In the genomic region with DNA sequence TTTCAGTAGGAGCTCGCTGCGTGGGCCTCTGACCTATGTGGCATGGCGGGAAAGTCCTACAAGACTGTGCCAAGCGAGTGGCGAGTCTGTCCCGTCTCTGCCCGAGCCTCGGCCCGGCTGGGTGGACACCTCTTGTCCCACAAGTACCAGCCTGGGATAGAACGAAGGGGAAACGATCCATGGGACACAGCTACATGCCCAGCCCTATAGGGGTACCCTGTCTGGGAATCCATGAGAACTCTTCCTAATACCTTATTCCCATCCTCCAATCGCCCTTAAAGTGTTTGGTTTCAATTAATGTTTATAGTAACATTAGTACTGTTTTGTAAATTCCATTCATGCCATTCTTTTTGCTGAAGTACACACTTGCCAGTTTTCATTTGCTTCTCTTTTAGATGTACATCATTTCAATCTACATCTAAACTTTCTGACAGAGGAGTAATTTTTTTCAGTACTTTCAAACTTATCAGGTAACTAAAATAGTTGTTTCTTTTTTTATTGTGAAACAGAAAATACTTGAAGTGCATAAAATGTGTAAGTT, we compare ENCODE assay signal across 7 cellular contexts. TPM values are rescaled to one million over a fixed set of nuclear protein-coding genes. Genes with fewer than 3 reads are reported as not detected.
DNase-seq lines count a peak whose midpoint lies in the region; ATAC-seq and TF ChIP-seq lines count a peak whose summit lies in the region.

No MANE protein-coding gene starts in this region.

- no peaks in the 10 kb centered on the region for H3K27me3 ChIP-seq in H9 (ENCODE audit: insufficient read depth, low read length)
- no peaks in the 10 kb centered on the region for H3K27me3 ChIP-seq in iPS-15b (ENCODE audit: control insufficient read depth, insufficient read depth, low read length)
- H3K27me3 ChIP-seq in subcutaneous abdominal adipose tissue (ENCODE audit: control insufficient read depth in 5 of 5, insufficient read depth in 4 of 5, low read length in 5 of 5), result no peaks in the 10 kb centered on the region

- no peaks in the 10 kb centered on the region; the same call in 1 of the 2 replicates for H3K27me3 Mint-ChIP-seq in H9 (ENCODE audit: low read depth)

- H3K79me1 ChIP-seq in H9 (ENCODE audit: insufficient read depth, low read depth, low read length, poor library complexity, severe bottlenecking), result peaks cover 3% of the 10 kb centered on the region

- ATAC-seq in HG02852 (IDR thresholded peaks at IDR 0.05; ENCODE audit: unreplicated experiment), result no peak

- H4K5ac ChIP-seq in H9 (ENCODE audit: insufficient read length, low read depth, low read length), result no peak overlapping the region

- H3K23ac ChIP-seq in H9 (ENCODE audit: insufficient read length, low read depth, low read length), result no peak overlapping the region

- no peaks in the 10 kb centered on the region for H3K9me3 ChIP-seq in H9 (ENCODE audit: control insufficient read depth, low read depth, low read length)
- H3K9me3 ChIP-seq in iPS-15b (ENCODE audit: control insufficient read depth, insufficient read depth, low read length), result no peaks in the 10 kb centered on the region
- peaks cover 5 to 26% (median 21%) of the 10 kb centered on the region in 5 donors for H3K9me3 ChIP-seq in subcutaneous abdominal adipose tissue (ENCODE audit: control insufficient read depth in 5 of 5, low read length in 5 of 5)

- no peak overlapping the region for H3K27ac ChIP-seq in H9 (ENCODE audit: insufficient read length, low read depth, low read length)
- H3K27ac ChIP-seq in VCaP, result peak overlapping the region; percentile 92
- H3K27ac ChIP-seq in subcutaneous abdominal adipose tissue (ENCODE audit: low read depth, low read length), result peak overlapping the region; percentile 89

- H3K4ac ChIP-seq in H9 (ENCODE audit: low read depth, low read length), result no peak overlapping the region

- H4K8ac ChIP-seq in H9 (replicated peaks; ENCODE audit: insufficient read length, low read depth, low read length), result no peak overlapping the region

- H3K36me3 Mint-ChIP-seq in H9 (ENCODE audit: insufficient read depth in 1 of 3, low read depth in 3 of 3), result peaks cover 30 to 39% (median 32%) of the 10 kb centered on the region in 3 experiments

- TF ChIP-seq CTCF in H9 (conservative IDR thresholded peaks at IDR 0.05) (no peak), VCaP (conservative IDR thresholded peaks at IDR 0.05) (no peak)

- peaks cover 11% of the 10 kb centered on the region for H3K23me2 ChIP-seq in H9 (ENCODE audit: insufficient read length, low read depth, low read length, poor library complexity, severe bottlenecking)

- H2BK20ac ChIP-seq in H9 (ENCODE audit: low read depth, low read length, poor library complexity, severe bottlenecking), result no peak overlapping the region

- H3K4me2 ChIP-seq in H9 (ENCODE audit: insufficient read depth, insufficient read length, low read length), result peak overlapping the region; percentile 91

- no peak overlapping the region for H3K56ac ChIP-seq in H9 (ENCODE audit: insufficient read length, low read depth, low read length)

- H3K18ac ChIP-seq in H9 (ENCODE audit: insufficient read length, low read depth, low read length), result peak overlapping the region; percentile 51

- no peak overlapping the region for H2AK5ac ChIP-seq in H9 (ENCODE audit: insufficient read length, low read length)

- H3K9me3 Mint-ChIP-seq in H9, result peaks cover 10 to 32% of the 10 kb centered on the region in 2 experiments

- H2AFZ ChIP-seq in H9 (ENCODE audit: low read length), result no peak overlapping the region

- H2BK15ac ChIP-seq in H9 (ENCODE audit: low read depth, low read length), result no peak overlapping the region

- no peaks in the 10 kb centered on the region for H4K20me1 ChIP-seq in H9 (ENCODE audit: control insufficient read depth, insufficient read depth, insufficient read length)

- intact Hi-C loops in head of caudate nucleus (cut with DNase I), result loop anchor here (1.0 to 5.0 kb wide), 3 partner anchors 11 to 628 kb away; partner anchors contain the start of genes ZNF260, ZNF345, ZNF569 and ZNF570

- H2BK12ac ChIP-seq in H9 (ENCODE audit: insufficient read length, low read depth, low read length), result no peak overlapping the region

- H3T11ph ChIP-seq in H9 (ENCODE audit: low read length), result no peak overlapping the region

- peaks cover 3 to 5% of the 10 kb centered on the region in 2 experiments for H3K4me1 Mint-ChIP-seq in H9

- H3K4me3 Mint-ChIP-seq in H9, result no peak overlapping the region

- WGBS in H9 (ENCODE audit: extremely low coverage, insufficient read length, low lambda C conversion rate), result no CpG with 5 or more reads among the region's 12 CpGs

- H3K79me2 ChIP-seq in H9 (ENCODE audit: insufficient read depth, low read length), result peaks cover 3% of the 10 kb centered on the region; the same call in 1 of the 2 replicates

- H3K4me1 ChIP-seq in H9 (ENCODE audit: insufficient read depth, low read length) (no peaks in the 10 kb centered on the region), iPS-15b (ENCODE audit: control insufficient read depth, insufficient read depth, low read length) (no peaks in the 10 kb centered on the region), subcutaneous abdominal adipose tissue (ENCODE audit: control insufficient read depth in 5 of 5, insufficient read depth in 5 of 5, low read length in 5 of 5) (peaks cover 2 to 21% (median 18%) of the 10 kb centered on the region in 5 donors)

- H2BK5ac ChIP-seq in H9 (ENCODE audit: insufficient read length, low read length), result no peak overlapping the region

- no peak overlapping the region for H4K91ac ChIP-seq in H9 (ENCODE audit: insufficient read length, low read depth, low read length)

- DNase-seq in H9, result no peak
- no peak for DNase-seq in OCI-M2 (lab: John Stamatoyannopoulos, UW; ENCODE audit: unreplicated experiment)
- DNase-seq in head of caudate nucleus, result no peak

- H3K14ac ChIP-seq in H9 (ENCODE audit: insufficient read depth, low read length), result no peak overlapping the region

- H3K36me3 ChIP-seq in iPS-15b (ENCODE audit: control insufficient read depth, insufficient read depth, low read length), result no peaks in the 10 kb centered on the region
- H3K36me3 ChIP-seq in subcutaneous abdominal adipose tissue (ENCODE audit: control insufficient read depth in 5 of 5, insufficient read depth in 5 of 5, low read length in 5 of 5), result peaks cover 0 to 12% (median 7%) of the 10 kb centered on the region in 5 donors

- no peak overlapping the region for H2BK120ac ChIP-seq in H9 (ENCODE audit: low read depth, low read length, poor library complexity, severe bottlenecking)

- H3K9ac ChIP-seq in H9 (ENCODE audit: extremely low read depth, insufficient read length, low read length), result peak overlapping the region; percentile 26
- peak overlapping the region; percentile 87 for H3K9ac ChIP-seq in iPS-15b (ENCODE audit: low read depth, low read length)
- H3K9ac ChIP-seq in subcutaneous abdominal adipose tissue (ENCODE audit: low read length in 5 of 5), result peak overlapping the region; percentile 82 to 95 (median 84)

- H3K27ac Mint-ChIP-seq in H9, result peak overlapping the region in 1 of 3 experiments; percentile 53; a peak in 1 of 7 replicates

- peak overlapping the region; percentile 99 for H3K4me3 ChIP-seq in iPS-15b (ENCODE audit: low read depth, low read length)
- H3K4me3 ChIP-seq in subcutaneous abdominal adipose tissue (ENCODE audit: low read depth in 1 of 5, low read length in 5 of 5), result peak overlapping the region; percentile 93 to 100 (median 98)

RNA-seq across cellular contexts. Expression of gene ZNF790, which starts 0.7 kb away (rescaled TPM):
- 8.2 and 9.6 TPM in 2 replicates for total RNA-seq in H9 (2021)

RNA-seq across cellular contexts. Expression of gene ZNF345, which starts 11.8 kb away (rescaled TPM):
- total RNA-seq in H9 (2021), result 5.5 and 6.0 TPM in 2 replicates

Comparison
In these comparisons a context has a peak if more than half of its experiments do, and no peak if none do; other contexts are left out.
1. H3K9ac ChIP-seq: peak in every context shown above with its lines; median percentile 87 in iPS-15b; 84 in subcutaneous abdominal adipose tissue; 26 in H9.